ENCODE assay signal across 9 cellular contexts in the genomic region with DNA sequence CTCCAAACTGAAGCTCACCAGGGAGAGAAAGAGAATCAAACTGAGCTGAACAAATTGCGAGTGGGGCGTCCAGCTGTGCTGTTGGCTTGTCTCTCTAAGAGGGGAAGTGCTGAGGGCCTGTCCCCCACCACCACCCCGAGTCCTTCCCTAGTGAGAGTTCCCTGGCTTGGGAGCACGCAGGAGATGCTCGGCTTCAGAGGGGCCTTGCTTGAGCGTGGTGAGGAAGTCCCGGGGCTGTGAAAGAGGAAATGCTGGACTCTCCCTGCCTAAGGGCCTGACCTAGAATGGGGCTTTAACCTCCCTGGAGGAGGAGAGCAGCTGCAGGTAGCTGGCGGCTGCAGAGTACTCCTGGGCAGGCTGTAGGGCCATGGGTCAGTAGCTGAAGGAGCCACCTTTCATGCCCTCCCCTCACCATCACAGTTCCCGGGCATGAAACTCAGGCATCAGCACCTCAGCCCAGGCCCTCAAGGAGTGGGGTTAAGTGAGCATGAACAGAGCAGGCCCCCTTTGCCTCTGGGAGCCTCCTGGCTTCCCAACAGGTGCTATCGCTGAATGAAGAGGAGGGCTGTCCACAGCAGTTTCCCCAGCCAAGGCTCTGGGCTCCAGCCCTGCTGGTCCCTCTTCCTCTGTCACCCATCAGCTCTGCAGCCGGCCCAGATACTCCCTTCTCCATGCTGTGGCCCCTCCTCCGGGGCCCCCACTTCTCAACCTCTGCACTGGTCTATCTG.
DNase-seq lines count a peak whose midpoint lies in the region; ATAC-seq and TF ChIP-seq lines count a peak whose summit lies in the region.
"Had no signal": no experiment of that assay in that cellular context is flagged by ENCODE, and none has a peak within 500 bp of the region (broad histone marks: within the 10 kb centered on the region; RNA-seq: fewer than 3 reads in every experiment).

No MANE protein-coding gene starts in this region.

- H3K4me3 ChIP-seq in left ventricle myocardium inferior = no peak overlapping the region
- no peak overlapping the region for H3K4me3 ChIP-seq in brain microvascular endothelial cell (ENCODE audit: low read depth, low read length)

- H3K36me3 Mint-ChIP-seq in progenitor cell of endocrine pancreas (ENCODE audit: insufficient read depth) = no peaks in the 10 kb centered on the region
- H3K36me3 Mint-ChIP-seq in nephron progenitor cell (ENCODE audit: low read depth) = peaks cover 7% of the 10 kb centered on the region

- ATAC-seq in GM19351 (IDR thresholded peaks at IDR 0.05; ENCODE audit: unreplicated experiment) = no peak

- H3K4me3 Mint-ChIP-seq in progenitor cell of endocrine pancreas (ENCODE audit: low read depth) (no peak overlapping the region), nephron progenitor cell (no peak overlapping the region)

- DNase-seq in CD1c-positive myeloid dendritic cell (ENCODE audit: extremely low spot score) (peak; percentile 81), RWPE1 (ENCODE audit: low spot score) (no peak), left ventricle myocardium inferior (peak; percentile 55), progenitor cell of endocrine pancreas (ENCODE audit: low spot score, unreplicated experiment) (no peak), SHP77 (lab: John Stamatoyannopoulos, UW) (no peak), nephron progenitor cell (no peak), brain microvascular endothelial cell (no peak)
- DNase-seq: effector CD4-positive, alpha-beta T cell had no signal

- in situ Hi-C loops in brain microvascular endothelial cell (cut with HindIII; ENCODE audit: low pct_ligation_motif_present, low sequenced_read_pairs) = no loop called here

- TF ChIP-seq CTCF in RWPE1 (conservative IDR thresholded peaks at IDR 0.05; ENCODE audit: low read depth) (no peak), left ventricle myocardium inferior (IDR thresholded peaks at IDR 0.05; ENCODE audit: borderline replicate concordance) (no peak), progenitor cell of endocrine pancreas (IDR thresholded peaks at IDR 0.05; ENCODE audit: unreplicated experiment) (no peak), nephron progenitor cell (IDR thresholded peaks at IDR 0.05) (no peak), brain microvascular endothelial cell (IDR thresholded peaks at IDR 0.05; ENCODE audit: low read depth, low read length, missing control alignments) (no peak)

- no peaks in the 10 kb centered on the region for H3K36me3 ChIP-seq in left ventricle myocardium inferior
- H3K36me3 ChIP-seq in brain microvascular endothelial cell (replicated peaks) = no peaks in the 10 kb centered on the region

- peaks cover 57% of the 10 kb centered on the region for H3K4me1 ChIP-seq in left ventricle myocardium inferior

- H3K4me1 Mint-ChIP-seq in progenitor cell of endocrine pancreas (ENCODE audit: low read depth) (peaks cover 27% of the 10 kb centered on the region), nephron progenitor cell (no peaks in the 10 kb centered on the region)

- intact Hi-C loops in left ventricle myocardium inferior (cut with micrococcal nuclease) = no loop called here

- no peaks in the 10 kb centered on the region for H3K9me3 Mint-ChIP-seq in progenitor cell of endocrine pancreas (ENCODE audit: low read depth)
- peaks cover 10% of the 10 kb centered on the region for H3K9me3 Mint-ChIP-seq in nephron progenitor cell

- H3K27me3 ChIP-seq in left ventricle myocardium inferior (ENCODE audit: low read depth) = no peaks in the 10 kb centered on the region
- no peaks in the 10 kb centered on the region for H3K27me3 ChIP-seq in brain microvascular endothelial cell (replicated peaks)

- CTCF ChIA-PET in RWPE1 (lab: Yijun Ruan, JAX) = no interaction called here

- H3K27ac ChIP-seq in RWPE1 (peak overlapping the region; percentile 28), left ventricle myocardium inferior (replicated peaks) (peak overlapping the region; percentile 80), brain microvascular endothelial cell (no peak overlapping the region)

- no peaks in the 10 kb centered on the region for H3K9me3 ChIP-seq in left ventricle myocardium inferior (replicated peaks)

- H3K27ac Mint-ChIP-seq in progenitor cell of endocrine pancreas (peak overlapping the region; percentile 89), nephron progenitor cell (no peak overlapping the region)

- POLR2A ChIA-PET in RWPE1 (lab: Yijun Ruan, JAX; ENCODE audit: low non-redundant PET) = no interaction called here

- H3K27me3 Mint-ChIP-seq in progenitor cell of endocrine pancreas (no peaks in the 10 kb centered on the region), nephron progenitor cell (ENCODE audit: low read depth, poor library complexity) (no peaks in the 10 kb centered on the region)

Comparison
In these comparisons a context has a peak if more than half of its experiments do, and no peak if none do; other contexts are left out.
1. DNase-seq: peak in CD1c-positive myeloid dendritic cell (single experiment) and left ventricle myocardium inferior (single experiment); none in RWPE1 (single experiment), progenitor cell of endocrine pancreas (single experiment), SHP77 (0 of 2), nephron progenitor cell (single experiment) and brain microvascular endothelial cell (single experiment).